8 cellular contexts compared by ENCODE assay signal in genomic region chr7:107147464-107148214, GRCh38. TPM values are rescaled to one million over a fixed set of nuclear protein-coding genes. Genes with fewer than 3 reads are reported as not detected.
DNase-seq lines count a peak whose midpoint lies in the region; ATAC-seq and TF ChIP-seq lines count a peak whose summit lies in the region.

No MANE protein-coding gene starts in this region.

- peaks cover 9% of the 10 kb centered on the region for H3K27me3 Mint-ChIP-seq in T-helper 17 cell
- H3K27me3 Mint-ChIP-seq in nephron (ENCODE audit: low read depth) = peaks cover 5% of the 10 kb centered on the region

- H3K36me3 Mint-ChIP-seq in T-helper 17 cell (ENCODE audit: low read depth) (no peaks in the 10 kb centered on the region), nephron (ENCODE audit: low read depth) (no peaks in the 10 kb centered on the region)

- H3K27ac Mint-ChIP-seq in T-helper 17 cell (no peak overlapping the region), nephron (no peak overlapping the region)

- DNase-seq in SKM-1 treated with dmso at 0.1 percent for 144 hours (lab: John Stamatoyannopoulos, UW; ENCODE audit: unreplicated experiment) (peak; percentile 45), SKM-1 (lab: John Stamatoyannopoulos, UW; ENCODE audit: unreplicated experiment) (no peak), T-helper 17 cell (peak in 1 of 3 donors; percentile 9), erythroblast (lab: John Stamatoyannopoulos, UW) (peak; percentile 45 to 69)
- no peak for DNase-seq in stimulated activated CD4-positive, alpha-beta T cell treated with anti-CD3 and anti-CD28 coated beads, Interleukin-1b, Interleukin-23, amount 100 ng/mL, for 48 hours

- TF ChIP-seq CTCF in nephron (IDR thresholded peaks at IDR 0.05; ENCODE audit: unreplicated experiment in 3 of 3) = peak; percentile 52 to 68 (median 54)

- no peak for TF ChIP-seq POLR2A in erythroblast (IDR thresholded peaks at IDR 0.05; ENCODE audit: low read length)

- peak; percentile 69 for ATAC-seq in HG03280 (IDR thresholded peaks at IDR 0.05; ENCODE audit: unreplicated experiment)
- peak; percentile 83 for ATAC-seq in T-helper 17 cell
- ATAC-seq in HG02571 (IDR thresholded peaks at IDR 0.05; ENCODE audit: unreplicated experiment) = no peak

- H3K4me3 Mint-ChIP-seq in T-helper 17 cell (no peak overlapping the region), nephron (no peak overlapping the region)

- no peaks in the 10 kb centered on the region for H3K4me1 Mint-ChIP-seq in T-helper 17 cell
- no peaks in the 10 kb centered on the region for H3K4me1 Mint-ChIP-seq in nephron

- no peaks in the 10 kb centered on the region for H3K9me3 Mint-ChIP-seq in nephron

- no peaks in the 10 kb centered on the region for H3K9me3 ChIP-seq in T-helper 17 cell (ENCODE audit: control insufficient read depth, low read length, poor library complexity, severe bottlenecking)

RNA-seq across cellular contexts. Expression of gene HBP1, which starts 21.2 kb away (rescaled TPM):
- 100 to 1,000 TPM; 250 to 252 TPM for total RNA-seq in T-helper 17 cell

Comparison
In these comparisons a context has a peak if more than half of its experiments do, and no peak if none do; other contexts are left out.
1. DNase-seq: peak in SKM-1 treated with dmso at 0.1 percent for 144 hours (single experiment) and erythroblast (2 of 2); none in SKM-1 (single experiment) and stimulated activated CD4-positive, alpha-beta T cell treated with anti-CD3 and anti-CD28 coated beads, Interleukin-1b, Interleukin-23, amount 100 ng/mL, for 48 hours (single experiment).